In genomic region chr16:28823719-28824547, GRCh38 we compare ENCODE assay signal across 8 cellular contexts. TPM values are rescaled to one million over a fixed set of nuclear protein-coding genes. Genes with fewer than 3 reads are reported as not detected.
DNase-seq lines count a peak whose midpoint lies in the region; ATAC-seq, FAIRE-seq and TF ChIP-seq lines count a peak whose summit lies in the region.

No MANE protein-coding gene starts in this region.

- peak overlapping the region; percentile 93 for H3K4me3 ChIP-seq in HUES48 (ENCODE audit: low read depth, low read length)
- peak overlapping the region; percentile 88 to 97 (median 92) for H3K4me3 ChIP-seq in H1 (ENCODE audit: extremely low read depth in 1 of 4, insufficient read depth in 2 of 4, low read depth in 3 of 4, low read length in 4 of 4)

- TF ChIP-seq CTCF in Calu3 (IDR thresholded peaks at IDR 0.05; ENCODE audit: unreplicated experiment) (peak; percentile 24), H1 (IDR thresholded peaks at IDR 0.05; ENCODE audit: control extremely low read depth in 1 of 3, insufficient read depth in 1 of 3, low read depth in 1 of 3, low read length in 3 of 3) (0 out of 4 replicates have a peak, but pooled peaks of 1 of the 3 experiments have one; percentile 2)

- TF ChIP-seq EP300 in H1 (IDR thresholded peaks at IDR 0.05; ENCODE audit: borderline replicate concordance in 1 of 2, low read depth in 2 of 2, low read length in 2 of 2), result no peak

- H3K9ac ChIP-seq in HUES48 (ENCODE audit: low read depth, low read length) (peak overlapping the region; percentile 97), H1 (replicated peaks in 1 of 4; ENCODE audit: extremely low read depth in 1 of 4, low read depth in 3 of 4, low read length in 3 of 4) (peak overlapping the region; percentile 92 to 99 (median 94))

- H3K23me2 ChIP-seq in H1 (ENCODE audit: low read depth, low read length), result peaks cover 12% of the 10 kb centered on the region

- peak overlapping the region; percentile 99 for H3K4ac ChIP-seq in H1 (replicated peaks; ENCODE audit: insufficient read length, low read depth, low read length)

- no peak overlapping the region for H2AK5ac ChIP-seq in H1 (ENCODE audit: low read depth, low read length)

- H3K4me1 Mint-ChIP-seq in Calu3 (ENCODE audit: low read depth, unreplicated experiment), result peaks cover 42% of the 10 kb centered on the region

- H3K4me3 Mint-ChIP-seq in Calu3 (ENCODE audit: low read depth, unreplicated experiment), result peak overlapping the region; percentile 97

- no peak overlapping the region for H2BK15ac ChIP-seq in H1 (ENCODE audit: low read length)

- H3K4me2 ChIP-seq in H1 (ENCODE audit: insufficient read depth in 1 of 2, low read depth in 2 of 2, low read length in 2 of 2), result peak overlapping the region; percentile 68 to 81

- BruUV-seq in Calu3 (replicated peaks; lab: Mats Ljungman, UMichigan), result no TSS peak

- peaks cover 39% of the 10 kb centered on the region for H3K36me3 ChIP-seq in HUES48 (ENCODE audit: control insufficient read depth, insufficient read depth, low read length)
- H3K36me3 ChIP-seq in H1 (ENCODE audit: control insufficient read depth in 2 of 4, insufficient read depth in 4 of 4, low read length in 3 of 4), result peaks cover 21 to 36% (median 32%) of the 10 kb centered on the region in 4 experiments

- H2AFZ ChIP-seq in H1 (ENCODE audit: low read length), result no peak overlapping the region

- H3K27ac ChIP-seq in HUES48 (ENCODE audit: low read depth, low read length) (peak overlapping the region; percentile 98), H1 (ENCODE audit: low read depth, low read length) (peak overlapping the region; percentile 96)

- H4K8ac ChIP-seq in H1 (ENCODE audit: extremely low read depth, insufficient read depth, low read length), result peak overlapping the region; percentile 97

- intact Hi-C loops in Calu3 (cut with micrococcal nuclease; ENCODE audit: unreplicated experiment), result no loop called here

- H3K23ac ChIP-seq in H1 (ENCODE audit: insufficient read length), result no peak overlapping the region

- WGBS in H1 (ENCODE audit: extremely low coverage in 1 of 2, insufficient coverage in 1 of 2, insufficient read length in 1 of 2, insufficient replicate concordance in 2 of 2, low coverage in 1 of 2, low lambda C conversion rate in 2 of 2, missing lambda C conversion rate in 1 of 2), 2 experiments, result 2% methylated on average over 26 of the region's 75 CpGs; no CpG with 5 or more reads in 1 of the 2 experiments

- H2BK20ac ChIP-seq in H1 (ENCODE audit: low read length), result 0 out of 2 replicates have a peak overlapping the region, but pooled peaks have one; percentile 48

- CTCF ChIA-PET in Calu3 (lab: Charles Lee) (interaction anchor here (0.8 kb wide), 1 partner anchor 18 kb away, joined by 3 read pairs; no protein-coding TSS in a partner anchor), H1 (lab: Charles Lee; ENCODE audit: partially characterized antibody) (no interaction called here)

- H2BK120ac ChIP-seq in H1 (replicated peaks; ENCODE audit: low read depth, low read length), result peak overlapping the region; percentile 12

- no peak for FAIRE-seq in H1 (lab: Jason Lieb, UNC)

- H2BK5ac ChIP-seq in H1 (ENCODE audit: low read depth, low read length), result peak overlapping the region; percentile 96

- peak overlapping the region; percentile 13 for H3K14ac ChIP-seq in H1 (ENCODE audit: insufficient read length)

- H3K9me3 Mint-ChIP-seq in Calu3 (ENCODE audit: low read depth, unreplicated experiment), result peaks cover 4% of the 10 kb centered on the region

- peaks cover 100% of the 10 kb centered on the region for H3K36me3 Mint-ChIP-seq in Calu3 (ENCODE audit: insufficient read depth, unreplicated experiment)

- H3K27me3 Mint-ChIP-seq in Calu3 (ENCODE audit: unreplicated experiment), result no peaks in the 10 kb centered on the region

- peak; percentile 57 for ATAC-seq in GM21423 (IDR thresholded peaks at IDR 0.05; ENCODE audit: unreplicated experiment)

- H3K4me1 ChIP-seq in HUES48 (ENCODE audit: control insufficient read depth, insufficient read depth, low read length) (peaks cover 5% of the 10 kb centered on the region; the same call in 1 of the 2 replicates), H1 (replicated peaks in 1 of 4; ENCODE audit: control insufficient read depth in 3 of 4, insufficient read depth in 4 of 4, low read length in 3 of 4) (peaks cover 0 to 3% (median under 1%) of the 10 kb centered on the region in 4 experiments; a peak in 3 of 7 replicates)

- POLR2A ChIA-PET in H1 (lab: Charles Lee; ENCODE audit: partially characterized antibody), result interaction anchor here (0.7 to 23.3 kb wide), 17 partner anchors 11 to 531 kb away, joined by 3 to 756 read pairs (median 4); partner anchors contain the start of genes ATP2A1, SH2B1, SPNS1 and TUFM

- DNase-seq in Calu3, result peak; percentile 99
- peak; percentile 98 for DNase-seq in NOMO-1 treated with dmso at 0.1 percent for 144 hours (lab: John Stamatoyannopoulos, UW; ENCODE audit: unreplicated experiment)
- peak; percentile 97 for DNase-seq in activated CD8-positive, alpha-beta memory T cell treated with anti-CD3 and anti-CD28 coated beads, Interleukin-2, amount 50 U/mL, for 1 hour (ENCODE audit: extremely low read depth)
- peak; percentile 92 to 95 for DNase-seq in H1 (ENCODE audit: low read depth in 1 of 2, low spot score in 2 of 2)
- peak; percentile 98 for DNase-seq in mesenteric fat pad (ENCODE audit: low spot score)
- DNase-seq in stimulated activated CD8-positive, alpha-beta memory T cell treated with anti-CD3 and anti-CD28 coated beads, Interleukin-12 subunit alpha, Interleukin-12 subunit beta, amount 100 ng/mL, for 4 hours (ENCODE audit: low read depth), result peak; percentile 95

- H3K79me2 ChIP-seq in H1 (ENCODE audit: control insufficient read depth in 1 of 2, insufficient read depth in 2 of 2, low read length in 2 of 2), result peaks cover 10 to 43% of the 10 kb centered on the region in 2 experiments

- H4K91ac ChIP-seq in H1 (replicated peaks; ENCODE audit: insufficient read length, low read length), result peak overlapping the region; percentile 98

- peak overlapping the region; percentile 96 for H3K27ac Mint-ChIP-seq in Calu3 (ENCODE audit: unreplicated experiment)

- H3K79me1 ChIP-seq in H1 (ENCODE audit: low read depth, low read length), result no peaks in the 10 kb centered on the region; the same call in 1 of the 2 replicates

- H3K18ac ChIP-seq in H1 (ENCODE audit: extremely low read depth, low read length), result peak overlapping the region; percentile 99

- H4K20me1 ChIP-seq in H1 (replicated peaks in 1 of 2; ENCODE audit: control insufficient read depth in 1 of 2, insufficient read depth in 2 of 2, low read length in 2 of 2), result peaks cover 0 to 8% of the 10 kb centered on the region in 2 experiments

- H4K5ac ChIP-seq in H1 (ENCODE audit: insufficient read length, low read depth, low read length), result peak overlapping the region; percentile 90

- peak overlapping the region; percentile 50; the same call in 1 of the 2 replicates for H2BK12ac ChIP-seq in H1 (ENCODE audit: low read depth, low read length)

- no peaks in the 10 kb centered on the region for H3K27me3 ChIP-seq in HUES48 (ENCODE audit: control insufficient read depth, insufficient read depth, low read length)
- no peaks in the 10 kb centered on the region for H3K27me3 ChIP-seq in H1 (replicated peaks in 1 of 4; ENCODE audit: control insufficient read depth in 3 of 4, extremely low read depth in 1 of 4, insufficient read depth in 3 of 4, low read length in 3 of 4)

- H3K9me3 ChIP-seq in HUES48 (ENCODE audit: control insufficient read depth, insufficient read depth, low read length), result no peaks in the 10 kb centered on the region
- no peaks in the 10 kb centered on the region for H3K9me3 ChIP-seq in H1 (ENCODE audit: insufficient read depth in 2 of 2, low read depth in 1 of 2, low read length in 1 of 2)

- peak overlapping the region; percentile 90 for H3K56ac ChIP-seq in H1 (replicated peaks; ENCODE audit: insufficient read length, low read depth, low read length)

- peak; percentile 24 to 82 for TF ChIP-seq POLR2A in H1 (IDR thresholded peaks at IDR 0.05; ENCODE audit: control extremely low read depth in 1 of 2, low read depth in 2 of 2, low read length in 2 of 2)

- TF ChIP-seq RAD21 in H1 (IDR thresholded peaks at IDR 0.05 in 1 of 2, conservative IDR thresholded peaks at IDR 0.05 in 1 of 2; ENCODE audit: low read depth in 2 of 2, low read length in 2 of 2), result no peak

RNA-seq across cellular contexts. Expression of gene ATXN2L, which starts 1.1 kb away (rescaled TPM):
- total RNA-seq in Calu3 (2022) (276 and 286 TPM in 2 replicates), mesenteric fat pad (106 TPM)
- total RNA-seq in H1 (2021; fragmentation: NEBNext Ultra II Directional; extraction: Animal tissue kit (Norgen Biotek cat#: 25700)), result 218 and 227 TPM in 2 replicates
- polyA plus RNA-seq in H1 (2011; rRNA removed), result 79.1 and 131 TPM in 2 replicates
- polyA plus RNA-seq in H1 (2011; cell fraction: cytosol; rRNA removed), result 54.4 TPM
- polyA plus RNA-seq in H1 (2011; cell fraction: nucleus; rRNA removed), result 450 TPM
- polyA plus RNA-seq in H1 (2012, experiment 1 of 2), result 151 to 202 TPM (median 191 TPM) in 4 replicates
- 158 TPM for polyA plus RNA-seq in H1 (2012, experiment 2 of 2)
- 187 TPM for polyA plus RNA-seq in H1 (2013, experiment 1 of 2)
- 171 TPM for polyA plus RNA-seq in H1 (2013, experiment 2 of 2)
- polyA minus RNA-seq in H1 (2011; rRNA and poly(A)+ RNA removed), result 36.2 and 40.2 TPM in 2 replicates
- polyA minus RNA-seq in H1 (2011; cell fraction: cytosol; rRNA and poly(A)+ RNA removed), result 106 TPM
- polyA minus RNA-seq in H1 (2011; cell fraction: nucleus; rRNA and poly(A)+ RNA removed), result 121 TPM

RNA-seq across cellular contexts. Expression of gene TUFM, which starts 22.2 kb away (rescaled TPM):
- total RNA-seq in Calu3 (2022) (273 and 286 TPM in 2 replicates), mesenteric fat pad (113 TPM)
- 243 and 249 TPM in 2 replicates for total RNA-seq in H1 (2021; fragmentation: NEBNext Ultra II Directional; extraction: Animal tissue kit (Norgen Biotek cat#: 25700))
- 216 and 283 TPM in 2 replicates for polyA plus RNA-seq in H1 (2011; rRNA removed)
- polyA plus RNA-seq in H1 (2011; cell fraction: cytosol; rRNA removed), result 216 TPM
- polyA plus RNA-seq in H1 (2011; cell fraction: nucleus; rRNA removed), result 375 TPM
- 252 to 300 TPM (median 277 TPM) in 4 replicates for polyA plus RNA-seq in H1 (2012, experiment 1 of 2)
- polyA plus RNA-seq in H1 (2012, experiment 2 of 2), result 261 TPM
- polyA plus RNA-seq in H1 (2013, experiment 1 of 2), result 233 TPM
- 250 TPM for polyA plus RNA-seq in H1 (2013, experiment 2 of 2)
- 76.3 and 102 TPM in 2 replicates for polyA minus RNA-seq in H1 (2011; rRNA and poly(A)+ RNA removed)
- polyA minus RNA-seq in H1 (2011; cell fraction: cytosol; rRNA and poly(A)+ RNA removed), result 74.2 TPM
- 65.9 TPM for polyA minus RNA-seq in H1 (2011; cell fraction: nucleus; rRNA and poly(A)+ RNA removed)

RNA-seq across cellular contexts. Expression of gene SH2B1, which starts 39.7 kb away (rescaled TPM):
- total RNA-seq in Calu3 (2022) (60.9 and 67.9 TPM in 2 replicates), mesenteric fat pad (32.5 TPM)
- total RNA-seq in H1 (2021; fragmentation: NEBNext Ultra II Directional; extraction: Animal tissue kit (Norgen Biotek cat#: 25700)), result 38.5 and 39.7 TPM in 2 replicates
- polyA plus RNA-seq in H1 (2011; rRNA removed), result 32.0 and 57.5 TPM in 2 replicates
- polyA plus RNA-seq in H1 (2011; cell fraction: cytosol; rRNA removed), result 30.7 TPM
- polyA plus RNA-seq in H1 (2011; cell fraction: nucleus; rRNA removed), result 219 TPM
- polyA plus RNA-seq in H1 (2012, experiment 1 of 2), result 40.1 to 43.9 TPM (median 40.4 TPM) in 4 replicates
- polyA plus RNA-seq in H1 (2012, experiment 2 of 2), result 32.3 TPM
- polyA plus RNA-seq in H1 (2013, experiment 1 of 2), result 30.1 TPM
- polyA plus RNA-seq in H1 (2013, experiment 2 of 2), result 29.1 TPM
- polyA minus RNA-seq in H1 (2011; rRNA and poly(A)+ RNA removed), result 9.2 and 13.9 TPM in 2 replicates
- polyA minus RNA-seq in H1 (2011; cell fraction: cytosol; rRNA and poly(A)+ RNA removed), result 18.1 TPM
- polyA minus RNA-seq in H1 (2011; cell fraction: nucleus; rRNA and poly(A)+ RNA removed), result 21.9 TPM

RNA-seq across cellular contexts. Expression of gene ATP2A1, which starts 54.4 kb away (rescaled TPM):
- 3.7 and 5.7 TPM in 2 replicates for total RNA-seq in Calu3 (2022)
- 2.4 and 3.0 TPM in 2 replicates for total RNA-seq in H1 (2021; fragmentation: NEBNext Ultra II Directional; extraction: Animal tissue kit (Norgen Biotek cat#: 25700))
- polyA plus RNA-seq in H1 (2011; rRNA removed), result 1.7 and 3.1 TPM in 2 replicates
- polyA plus RNA-seq in H1 (2011; cell fraction: cytosol; rRNA removed), result 1.9 TPM
- 10.5 TPM for polyA plus RNA-seq in H1 (2011; cell fraction: nucleus; rRNA removed)
- polyA plus RNA-seq in H1 (2012, experiment 1 of 2), result 4.4 to 10.5 TPM (median 6.1 TPM) in 4 replicates
- polyA plus RNA-seq in H1 (2012, experiment 2 of 2), result 1.4 TPM
- 2.6 TPM for polyA plus RNA-seq in H1 (2013, experiment 1 of 2)
- polyA plus RNA-seq in H1 (2013, experiment 2 of 2), result 1.5 TPM
- polyA minus RNA-seq in H1 (2011; rRNA and poly(A)+ RNA removed), result 1.3 and 2.0 TPM in 2 replicates
- polyA minus RNA-seq in H1 (2011; cell fraction: cytosol; rRNA and poly(A)+ RNA removed), result 1.4 TPM
- polyA minus RNA-seq in H1 (2011; cell fraction: nucleus; rRNA and poly(A)+ RNA removed), result 14.5 TPM
- total RNA-seq in mesenteric fat pad, result 0.48 TPM

Comparison
In these comparisons a context has a peak if more than half of its experiments do, and no peak if none do; other contexts are left out.
1. Peak in every context shown above with its lines: DNase-seq, ATAC-seq, H3K4me3 ChIP-seq and H3K27ac ChIP-seq.